Comparison of ENCODE assay signal across 34 cellular contexts in the genomic region with DNA sequence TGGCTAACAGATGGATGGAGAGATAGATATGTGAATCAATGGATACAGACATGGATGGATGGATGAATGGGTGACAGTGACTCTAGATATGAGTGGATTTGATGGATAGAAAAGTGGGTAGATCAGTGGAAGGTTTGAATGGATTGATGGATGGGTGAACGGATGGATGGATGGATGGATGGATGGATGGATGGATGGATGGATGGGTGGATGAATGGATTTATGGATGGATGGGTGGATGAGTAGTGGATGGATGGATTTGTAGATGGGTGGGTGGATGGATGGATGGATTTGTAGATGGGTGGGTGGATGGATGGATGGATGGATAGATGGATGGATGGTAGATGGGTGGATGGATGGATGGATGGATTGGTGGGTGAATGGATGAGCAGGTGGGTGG. TPM values are rescaled to one million over a fixed set of nuclear protein-coding genes. Genes with fewer than 3 reads are reported as not detected.
"Had no signal": no experiment of that assay in that cellular context is flagged by ENCODE, and none has a peak within 500 bp of the region (broad histone marks: within the 10 kb centered on the region; RNA-seq: fewer than 3 reads in every experiment).

No MANE protein-coding gene starts in this region.

- H3K36me3 ChIP-seq: adrenal gland, brain microvascular endothelial cell, breast epithelium had no signal

- FAIRE-seq: astrocyte, colon, TTC549 had no signal

- H3K9me3 Mint-ChIP-seq: activated B cell treated with CpG ODN at 0.5 μM for 24 hours; activated CD4-positive, alpha-beta memory T cell treated with anti-CD3 and anti-CD28 coated beads, Interleukin-2, amount 10 ng/mL, durations not matched to agents 7 days and 5 days; activated CD4-positive, alpha-beta T cell treated with anti-CD3 and anti-CD28 coated beads, Interleukin-2, amount 10 ng/mL, durations not matched to agents 7 days and 5 days; activated naive CD4-positive, alpha-beta T cell treated with anti-CD3 and anti-CD28 coated beads for 36 hours; activated naive CD4-positive, alpha-beta T cell treated with anti-CD3 and anti-CD28 coated beads, Interleukin-2, amount 50 U/mL, for 72 hours; activated naive CD8-positive, alpha-beta T cell treated with anti-CD3 and anti-CD28 coated beads for 36 hours; activated T-cell treated with anti-CD3 and anti-CD28 coated beads, Interleukin-2, amount 50 U/mL, for 4 hours; activated T-helper 1 cell treated with anti-CD3 and anti-CD28 coated beads, Interleukin-12 subunit alpha, Interleukin-12 subunit beta, Interleukin-2, Interleukin-4 antibody, amounts not matched to agents 30 ng/mL and 10 ng/mL and 1 ng/mL, durations not matched to agents 14 hours and 24 hours and 36 hours; activated T-helper 17 cell treated with anti-CD3 and anti-CD28 coated beads, Interleukin-2, amount 50 U/mL, for 72 hours had no signal

- DNase-seq: activated B cell treated with CpG ODN at 0.5 μM for 24 hours; activated CD4-positive, alpha-beta memory T cell treated with anti-CD3 and anti-CD28 coated beads, Interleukin-2, amount 10 ng/mL, durations not matched to agents 7 days and 5 days; activated CD4-positive, alpha-beta T cell treated with anti-CD3 and anti-CD28 coated beads for 4 hours; activated CD4-positive, alpha-beta T cell treated with anti-CD3 and anti-CD28 coated beads, Interleukin-2, amount 10 ng/mL, durations not matched to agents 7 days and 5 days; activated CD4-positive, alpha-beta T cell treated with anti-CD3 and anti-CD28 coated beads, Interleukin-2, amount 50 U/mL, for 48 hours; activated CD4-positive, CD25-positive, alpha-beta regulatory T cell treated with anti-CD3 and anti-CD28 coated beads, Interleukin-2, amount 50 U/mL, for 72 hours; activated CD8-positive, alpha-beta memory T cell treated with anti-CD3 and anti-CD28 coated beads, Interleukin-2, amount 50 U/mL, for 4 hours; activated effector memory CD4-positive, alpha-beta T cell treated with anti-CD3 and anti-CD28 coated beads, Interleukin-2, amount 50 U/mL, for 16 hours; activated gamma-delta T cell treated with Interleukin-2 at 50 U/mL for 16 hours; activated naive CD4-positive, alpha-beta T cell; activated naive CD4-positive, alpha-beta T cell treated with anti-CD3 and anti-CD28 coated beads for 36 hours; activated naive CD4-positive, alpha-beta T cell treated with anti-CD3 and anti-CD28 coated beads, Interleukin-2, amount 50 U/mL, for 16 hours; activated naive CD8-positive, alpha-beta T cell treated with anti-CD3 and anti-CD28 coated beads for 36 hours; activated T-cell treated with anti-CD3 and anti-CD28 coated beads for 4 hours; activated T-cell treated with anti-CD3 and anti-CD28 coated beads, Interleukin-2, amount 50 U/mL, for 1 hour; activated T-cell treated with anti-CD3 and anti-CD28 coated beads, Interleukin-2, amount 50 U/mL, for 4 hours; activated T-cell treated with anti-CD3 and anti-CD28 coated beads, Interleukin-2, amount 50 U/mL, for 72 hours; adrenal gland; amniotic stem cell; aorta; body of pancreas; brain microvascular endothelial cell; central memory CD4-positive, alpha-beta T cell; T-helper 17 cell had no signal

- ATAC-seq: activated naive CD4-positive, alpha-beta T cell treated with anti-CD3 and anti-CD28 coated beads, Interleukin-2, amount 50 U/mL, for 72 hours; activated T-cell treated with anti-CD3 and anti-CD28 coated beads, Interleukin-2, amount 50 U/mL, for 4 hours; activated T-cell treated with anti-CD3 and anti-CD28 coated beads, Interleukin-2, amount 50 U/mL, for 72 hours; activated T-helper 17 cell treated with anti-CD3 and anti-CD28 coated beads, Interleukin-2, amount 50 U/mL, for 72 hours; body of pancreas; T-helper 17 cell had no signal

- H3K4me1 Mint-ChIP-seq: activated CD4-positive, alpha-beta memory T cell treated with anti-CD3 and anti-CD28 coated beads, Interleukin-2, amount 10 ng/mL, durations not matched to agents 7 days and 5 days; activated CD4-positive, alpha-beta T cell treated with anti-CD3 and anti-CD28 coated beads, Interleukin-2, amount 10 ng/mL, durations not matched to agents 7 days and 5 days; activated naive CD8-positive, alpha-beta T cell treated with anti-CD3 and anti-CD28 coated beads for 36 hours had no signal

- H3K36me3 Mint-ChIP-seq: activated naive CD4-positive, alpha-beta T cell treated with anti-CD3 and anti-CD28 coated beads, Interleukin-2, amount 50 U/mL, for 72 hours; activated naive CD8-positive, alpha-beta T cell treated with anti-CD3 and anti-CD28 coated beads for 36 hours had no signal

- H3K27ac ChIP-seq: adrenal gland, body of pancreas, brain microvascular endothelial cell, breast epithelium, VCaP had no signal

- H3K4me1 ChIP-seq: adrenal gland, body of pancreas, breast epithelium had no signal

- H3K27me3 ChIP-seq: adrenal gland, body of pancreas had no signal

- H3K4me3 Mint-ChIP-seq: activated B cell treated with CpG ODN at 0.5 μM for 24 hours; activated CD4-positive, alpha-beta memory T cell treated with anti-CD3 and anti-CD28 coated beads, Interleukin-2, amount 10 ng/mL, durations not matched to agents 7 days and 5 days; activated CD4-positive, alpha-beta T cell treated with anti-CD3 and anti-CD28 coated beads, Interleukin-2, amount 10 ng/mL, durations not matched to agents 7 days and 5 days; activated naive CD4-positive, alpha-beta T cell treated with anti-CD3 and anti-CD28 coated beads for 36 hours; activated naive CD8-positive, alpha-beta T cell treated with anti-CD3 and anti-CD28 coated beads for 36 hours; activated T-cell treated with anti-CD3 and anti-CD28 coated beads, Interleukin-2, amount 50 U/mL, for 4 hours; activated T-cell treated with anti-CD3 and anti-CD28 coated beads, Interleukin-2, amount 50 U/mL, for 72 hours; activated T-helper 1 cell treated with anti-CD3 and anti-CD28 coated beads, Interleukin-12 subunit alpha, Interleukin-12 subunit beta, Interleukin-2, Interleukin-4 antibody, amounts not matched to agents 30 ng/mL and 10 ng/mL and 1 ng/mL, durations not matched to agents 14 hours and 24 hours and 36 hours; activated T-helper 17 cell treated with anti-CD3 and anti-CD28 coated beads, Interleukin-2, amount 50 U/mL, for 72 hours; T-helper 17 cell had no signal

- H3K4me3 ChIP-seq: adrenal gland, body of pancreas, breast epithelium had no signal

- H3K27ac Mint-ChIP-seq: activated B cell treated with CpG ODN at 0.5 μM for 24 hours; activated CD4-positive, alpha-beta memory T cell treated with anti-CD3 and anti-CD28 coated beads, Interleukin-2, amount 10 ng/mL, durations not matched to agents 7 days and 5 days; activated CD4-positive, alpha-beta T cell treated with anti-CD3 and anti-CD28 coated beads, Interleukin-2, amount 10 ng/mL, durations not matched to agents 7 days and 5 days; activated naive CD4-positive, alpha-beta T cell treated with anti-CD3 and anti-CD28 coated beads for 36 hours; activated naive CD4-positive, alpha-beta T cell treated with anti-CD3 and anti-CD28 coated beads, Interleukin-2, amount 50 U/mL, for 72 hours; activated naive CD8-positive, alpha-beta T cell treated with anti-CD3 and anti-CD28 coated beads for 36 hours; activated T-cell treated with anti-CD3 and anti-CD28 coated beads, Interleukin-2, amount 50 U/mL, for 72 hours; activated T-helper 1 cell treated with anti-CD3 and anti-CD28 coated beads, Interleukin-12 subunit alpha, Interleukin-12 subunit beta, Interleukin-2, Interleukin-4 antibody, amounts not matched to agents 30 ng/mL and 10 ng/mL and 1 ng/mL, durations not matched to agents 14 hours and 24 hours and 36 hours; activated T-helper 17 cell treated with anti-CD3 and anti-CD28 coated beads, Interleukin-2, amount 50 U/mL, for 72 hours; T-helper 17 cell had no signal

- H3K9me3 ChIP-seq: adrenal gland, body of pancreas had no signal

RNA-seq across cellular contexts. Expression of gene CELF5, which starts 6.8 kb away (rescaled TPM):
- total RNA-seq: activated B cell treated with CpG ODN at 0.5 μM for 24 hours; activated naive CD4-positive, alpha-beta T cell treated with anti-CD3 and anti-CD28 coated beads for 36 hours; aorta; cardiac septum had no signal

RNA-seq across cellular contexts. Expression of gene S1PR4, which starts 52.7 kb away (rescaled TPM):
- total RNA-seq: astrocyte, cerebellum had no signal
